Comparison of ENCODE assay signal across 23 cellular contexts in the genomic region with DNA sequence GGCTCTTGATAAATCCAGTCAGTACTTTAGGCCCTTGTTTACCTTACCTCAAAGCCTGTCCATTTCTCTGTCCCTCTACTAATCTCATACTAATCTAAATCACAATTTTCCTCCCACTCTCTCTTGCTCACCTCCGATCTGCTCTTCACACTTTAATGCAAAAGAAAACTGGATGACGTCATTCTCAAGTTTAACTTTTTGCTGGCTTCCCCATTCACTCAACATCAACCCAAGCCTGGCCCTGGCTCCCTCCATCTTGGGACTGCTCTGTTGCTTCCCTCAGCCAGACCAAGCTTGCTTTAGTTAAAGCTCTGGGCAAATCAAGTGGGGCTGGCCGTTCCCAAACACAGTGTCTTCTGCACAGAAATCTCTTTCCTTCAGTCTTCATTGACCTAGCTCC. TPM values are rescaled to one million over a fixed set of nuclear protein-coding genes. Genes with fewer than 3 reads are reported as not detected.
DNase-seq lines count a peak whose midpoint lies in the region; ATAC-seq, FAIRE-seq and TF ChIP-seq lines count a peak whose summit lies in the region.
"Had no signal": no experiment of that assay in that cellular context is flagged by ENCODE, and none has a peak within 500 bp of the region (broad histone marks: within the 10 kb centered on the region; RNA-seq: fewer than 3 reads in every experiment).

No MANE protein-coding gene starts in this region.

- H3K4me2 ChIP-seq in GM12878 (ENCODE audit: control insufficient read depth, insufficient read depth), result no peak overlapping the region
- H3K4me2 ChIP-seq in neuronal stem cell (ENCODE audit: insufficient read depth, low read length, poor library complexity, severe bottlenecking), result no peak overlapping the region
- H3K4me2 ChIP-seq: GM23338 had no signal

- H3K4me3 Mint-ChIP-seq in activated naive CD4-positive, alpha-beta T cell treated with anti-CD3 and anti-CD28 coated beads, Interleukin-2, amount 50 U/mL, for 24 hours, result no peak overlapping the region
- peak overlapping the region; percentile 10 to 28 (median 19) for H3K4me3 Mint-ChIP-seq in T-cell
- H3K4me3 Mint-ChIP-seq: GM23338 had no signal

- RAD21 ChIA-PET in GM12878 (lab: Charles Lee; ENCODE audit: unreplicated experiment), result no interaction called here

- H3K27me3 Mint-ChIP-seq in activated naive CD4-positive, alpha-beta T cell treated with anti-CD3 and anti-CD28 coated beads, Interleukin-2, amount 50 U/mL, for 24 hours, result no peaks in the 10 kb centered on the region
- no peaks in the 10 kb centered on the region for H3K27me3 Mint-ChIP-seq in T-cell

- H3K9me3 ChIP-seq in GM12878 (replicated peaks; ENCODE audit: control insufficient read depth, insufficient read depth, low read length) (no peaks in the 10 kb centered on the region), gastrocnemius medialis (no peaks in the 10 kb centered on the region), neuronal stem cell (replicated peaks in 1 of 2; ENCODE audit: control insufficient read depth in 2 of 2, insufficient read depth in 1 of 2, low read depth in 1 of 2, low read length in 2 of 2) (no peaks in the 10 kb centered on the region)
- H3K9me3 ChIP-seq: adrenal gland, mucosa of descending colon, neutrophil, thyroid gland had no signal

- no peaks in the 10 kb centered on the region for H4K20me1 ChIP-seq in GM12878 (ENCODE audit: control insufficient read depth, insufficient read depth)

- no peak overlapping the region for H2BK5ac ChIP-seq in neuronal stem cell (ENCODE audit: low read length)

- peak overlapping the region; percentile 88 for H3K27ac Mint-ChIP-seq in activated naive CD4-positive, alpha-beta T cell treated with anti-CD3 and anti-CD28 coated beads, Interleukin-2, amount 50 U/mL, for 24 hours
- peak overlapping the region; percentile 83 to 85 for H3K27ac Mint-ChIP-seq in T-cell
- H3K27ac Mint-ChIP-seq: GM23338 had no signal

- TF ChIP-seq CTCF in GM12878 (IDR thresholded peaks at IDR 0.05 in 2 of 3, conservative IDR thresholded peaks at IDR 0.05 in 1 of 3; ENCODE audit: control insufficient read depth in 2 of 3, extremely low read depth in 1 of 3, insufficient read depth in 1 of 3, low read depth in 3 of 3, low read length in 3 of 3) (no peak), gastrocnemius medialis (IDR thresholded peaks at IDR 0.05 in 4 of 5, conservative IDR thresholded peaks at IDR 0.05 in 1 of 5) (no peak)

- SMC1A ChIA-PET in GM12878 (lab: Charles Lee; ENCODE audit: uncharacterized antibody, unreplicated experiment), result no interaction called here

- H3K4ac ChIP-seq in neuronal stem cell (ENCODE audit: low read length), result no peak overlapping the region

- peaks cover 13% of the 10 kb centered on the region for H3K36me3 Mint-ChIP-seq in activated naive CD4-positive, alpha-beta T cell treated with anti-CD3 and anti-CD28 coated beads, Interleukin-2, amount 50 U/mL, for 24 hours
- H3K36me3 Mint-ChIP-seq in T-cell, result peaks cover 9% of the 10 kb centered on the region

- H2BK15ac ChIP-seq in neuronal stem cell (ENCODE audit: low read length), result no peak overlapping the region

- H3K27me3 ChIP-seq in GM12878 (replicated peaks in 1 of 2; ENCODE audit: control insufficient read depth in 2 of 2, insufficient read depth in 2 of 2, low read length in 1 of 2) (no peaks in the 10 kb centered on the region), gastrocnemius medialis (no peaks in the 10 kb centered on the region), neuronal stem cell (ENCODE audit: control insufficient read depth in 3 of 3, insufficient read depth in 3 of 3, low read depth in 1 of 3, low read length in 3 of 3) (no peaks in the 10 kb centered on the region)
- H3K27me3 ChIP-seq: adrenal gland, neutrophil, thyroid gland had no signal

- H3K4me1 Mint-ChIP-seq in activated naive CD4-positive, alpha-beta T cell treated with anti-CD3 and anti-CD28 coated beads, Interleukin-2, amount 50 U/mL, for 24 hours, result peaks cover 90% of the 10 kb centered on the region
- peaks cover 68 to 83% (median 80%) of the 10 kb centered on the region in 3 donors for H3K4me1 Mint-ChIP-seq in T-cell
- H3K4me1 Mint-ChIP-seq: GM23338 had no signal

- FAIRE-seq in GM12878 (lab: Jason Lieb, UNC), result no peak
- FAIRE-seq: colon, frontal cortex had no signal

- BruUV-seq in GM12878 (replicated peaks; lab: Mats Ljungman, UMichigan), result no TSS peak

- H3K23ac ChIP-seq in neuronal stem cell (ENCODE audit: low read depth, low read length, poor library complexity), result no peak overlapping the region

- ATAC-seq in T-cell (replicated peaks in 1 of 4) (no peak), GM12878 (no peak), gastrocnemius medialis (peak in 1 of 2 donors; percentile 37), GM21381 (IDR thresholded peaks at IDR 0.05; ENCODE audit: unreplicated experiment) (no peak)
- ATAC-seq: GM23338, mucosa of descending colon had no signal

- POLR2A ChIA-PET in T-cell (lab: Charles Lee), result no interaction called here
- POLR2A ChIA-PET in GM12878 (lab: Charles Lee), result no interaction called here

- CTCF ChIA-PET in T-cell (lab: Charles Lee), result interaction anchor here in 1 of 2 donors (0.5 to 1.0 kb wide), 2 partner anchors 13 to 81 kb away, joined by 3 read pairs; no protein-coding TSS in a partner anchor
- CTCF ChIA-PET in GM12878 (lab: Yijun Ruan, JAX), result no interaction called here

- H3K4me1 ChIP-seq in GM12878 (ENCODE audit: control insufficient read depth, insufficient read depth, low read length) (peaks cover 18% of the 10 kb centered on the region), gastrocnemius medialis (peaks cover 25 to 33% of the 10 kb centered on the region in 2 donors), neuronal stem cell (ENCODE audit: control insufficient read depth in 2 of 2, insufficient read depth in 1 of 2, low read depth in 1 of 2, low read length in 2 of 2) (no peaks in the 10 kb centered on the region)
- H3K4me1 ChIP-seq: thyroid gland had no signal

- no peak for TF ChIP-seq EP300 in GM12878 (IDR thresholded peaks at IDR 0.05; ENCODE audit: borderline replicate concordance in 1 of 2, control insufficient read depth in 1 of 2, low read depth in 2 of 2, low read length in 2 of 2)

- H3K9me3 Mint-ChIP-seq in activated naive CD4-positive, alpha-beta T cell treated with anti-CD3 and anti-CD28 coated beads, Interleukin-2, amount 50 U/mL, for 24 hours, result no peaks in the 10 kb centered on the region
- no peaks in the 10 kb centered on the region for H3K9me3 Mint-ChIP-seq in T-cell
- H3K9me3 Mint-ChIP-seq: GM23338 had no signal

- H3K79me2 ChIP-seq in GM12878 (ENCODE audit: control insufficient read depth, insufficient read depth, low read length), result no peaks in the 10 kb centered on the region; the same call in 1 of the 2 replicates

- no peak overlapping the region for H2BK12ac ChIP-seq in neuronal stem cell (ENCODE audit: low read length)

- no peak overlapping the region for H3K14ac ChIP-seq in neuronal stem cell (ENCODE audit: low read length)

- intact Hi-C loops in GM12878 (cut with micrococcal nuclease; ENCODE audit: unreplicated experiment), result no loop called here
- intact Hi-C loops in gastrocnemius medialis (cut with DNase I; ENCODE audit: low total_unique reads), result loop anchor here (5.0 kb wide), 1 partner anchor 74 kb away; the partner anchor contains the start of gene TARBP1

- no peak overlapping the region for H3K9ac ChIP-seq in GM12878 (ENCODE audit: control insufficient read depth, insufficient read depth, low read length)
- H3K9ac ChIP-seq in neuronal stem cell (ENCODE audit: low read depth, low read length, poor library complexity), result no peak overlapping the region

- in situ Hi-C loops in GM12878 (cut with MboI), result no loop called here
- in situ Hi-C loops in gastrocnemius medialis (cut with MboI; ENCODE audit: low sequenced_read_pairs in 4 of 4), result no loop called here

- H3K27ac ChIP-seq in GM12878 (ENCODE audit: control insufficient read depth, insufficient read depth), result no peak overlapping the region
- H3K27ac ChIP-seq in gastrocnemius medialis, result peak overlapping the region; percentile 68 to 82 (median 79)
- no peak overlapping the region for H3K27ac ChIP-seq in neuronal stem cell (replicated peaks; ENCODE audit: low read length)
- H3K27ac ChIP-seq: adrenal gland, neutrophil, thyroid gland had no signal

- H2AFZ ChIP-seq in GM12878 (ENCODE audit: control insufficient read depth, low read depth, low read length) (no peak overlapping the region), neuronal stem cell (ENCODE audit: low read length) (no peak overlapping the region)
- H2AFZ ChIP-seq: GM23338 had no signal

- no peak overlapping the region for H4K91ac ChIP-seq in neuronal stem cell (ENCODE audit: low read depth, low read length, poor library complexity)

- 47% methylated on average over 3 of the region's 3 CpGs for WGBS in GM12878 (ENCODE audit: insufficient coverage, insufficient replicate concordance, low lambda C conversion rate, missing lambda C conversion rate)
- WGBS in neuronal stem cell (ENCODE audit: extremely low coverage in 2 of 2, insufficient read length in 2 of 2, insufficient replicate concordance in 1 of 2), 2 donors, result 100% methylated on average over 1 of the region's 3 CpGs

- no peaks in the 10 kb centered on the region for H3K79me1 ChIP-seq in neuronal stem cell (ENCODE audit: low read depth, low read length)

- no peak overlapping the region for H2AK5ac ChIP-seq in neuronal stem cell (ENCODE audit: low read depth, low read length)

- H3K36me3 ChIP-seq in GM12878 (ENCODE audit: control insufficient read depth in 2 of 2, insufficient read depth in 2 of 2, low read length in 1 of 2) (peaks cover 2 to 3% of the 10 kb centered on the region in 2 experiments; a peak in 2 of 4 replicates), gastrocnemius medialis (no peaks in the 10 kb centered on the region), neuronal stem cell (replicated peaks in 1 of 2; ENCODE audit: control insufficient read depth in 2 of 2, insufficient read depth in 2 of 2, low read length in 2 of 2) (peaks cover 3 to 44% of the 10 kb centered on the region in 2 donors)
- H3K36me3 ChIP-seq: neutrophil, thyroid gland had no signal

- H3K4me3 ChIP-seq in GM12878, result no peak overlapping the region
- H3K4me3 ChIP-seq in gastrocnemius medialis, result no peak overlapping the region
- H3K4me3 ChIP-seq in neuronal stem cell (ENCODE audit: low read length in 2 of 2), result no peak overlapping the region
- H3K4me3 ChIP-seq: adrenal gland, GM23338, mucosa of descending colon, thyroid gland had no signal

- H4K8ac ChIP-seq in neuronal stem cell (ENCODE audit: low read depth, low read length), result no peak overlapping the region

- H2BK120ac ChIP-seq in neuronal stem cell (ENCODE audit: low read depth, low read length), result no peak overlapping the region

- no peak for TF ChIP-seq RAD21 in GM12878 (IDR thresholded peaks at IDR 0.05; ENCODE audit: insufficient read depth, low read depth, low read length)

- DNase-seq in activated naive CD4-positive, alpha-beta T cell treated with anti-CD3 and anti-CD28 coated beads, Interleukin-2, amount 50 U/mL, for 16 hours, result no peak
- no peak for DNase-seq in T-cell
- DNase-seq in GM12878 (ENCODE audit: low read depth, low spot score), result no peak
- no peak for DNase-seq in gastrocnemius medialis
- DNase-seq in neuronal stem cell (ENCODE audit: low spot score), result no peak
- DNase-seq: activated CD4-positive, alpha-beta T cell treated with anti-CD3 and anti-CD28 coated beads for 4 hours; activated T-cell treated with anti-CD3 and anti-CD28 coated beads for 4 hours; effector memory CD4-positive, alpha-beta T cell; islet precursor cell; Kasumi-1; mucosa of descending colon; NCI-H1694 treated with DMSO at 0.1 percent for 48 hours; NCI-H69; stimulated activated CD4-positive, alpha-beta T cell treated with anti-CD3 and anti-CD28 coated beads, Interleukin-1b, Interleukin-23, amount 100 ng/mL, for 48 hours; stimulated activated naive CD4-positive, alpha-beta T cell treated with Interleukin-2 at 50 U/mL for 16 hours had no signal

- H3K18ac ChIP-seq in neuronal stem cell (ENCODE audit: low read length), result no peak overlapping the region

- TF ChIP-seq POLR2A in GM12878 (IDR thresholded peaks at IDR 0.05; ENCODE audit: low read depth, low read length), result no peak
- TF ChIP-seq POLR2A in gastrocnemius medialis (IDR thresholded peaks at IDR 0.05), result no peak

RNA-seq across cellular contexts. Expression of gene COA6, which starts 29.7 kb away (rescaled TPM):
- total RNA-seq in T-cell (10 to 100 TPM in 4 of 5 donors, 1 to 10 TPM in 1; 9.7 to 28.2 (median 21.8) TPM), GM12878 (2014; rRNA removed) (53.7 and 56.0 TPM in 2 replicates), GM12878 (2014; rRNA removed; fragmentation: Illumina TruSeq; extraction: Trizol) (66.8 and 71.2 TPM in 2 replicates), GM12878 (2021) (53.3 and 57.4 TPM in 2 replicates), gastrocnemius medialis (100 to 1,000 TPM in 1 of 4 donors, 10 to 100 TPM in 3; 53.7 to 113 (median 58.7) TPM)
- total RNA-seq in GM12878 (2013; cell fraction: nucleolus; rRNA removed), result 10.9 and 11.8 TPM in 2 replicates
- 42.5 TPM for polyA plus RNA-seq in GM12878 (2011; ENCODE audit: low read depth)
- polyA plus RNA-seq in GM12878 (2011; rRNA removed) (54.1 and 98.8 TPM in 2 replicates), GM12878 (2014; fragmentation: Illumina TruSeq; extraction: Trizol) (47.7 and 49.9 TPM in 2 replicates), GM12878 (2014; fragmentation: Nextera tagmentation; extraction: Ambion mirVana) (100 to 1,000 TPM; 117 to 145 TPM), GM12878 (2014; rRNA removed) (71.7 and 79.7 TPM in 2 replicates), GM12878 (2016; fragmentation: Nextera tagmentation; extraction: Ambion mirVana) (100 to 1,000 TPM; 173 to 178 TPM)
- polyA plus RNA-seq in GM12878 (2011; cell fraction: cytosol; rRNA removed), result 33.1 and 42.0 TPM in 2 replicates
- 19.5 and 22.6 TPM in 2 replicates for polyA plus RNA-seq in GM12878 (2011; cell fraction: nucleus; rRNA removed)
- 61.8 and 73.7 TPM in 2 replicates for polyA plus RNA-seq in GM12878 (2012)
- polyA minus RNA-seq in GM12878 (2011; rRNA and poly(A)+ RNA removed), result 6.0 and 8.9 TPM in 2 replicates
- polyA minus RNA-seq in GM12878 (2011; cell fraction: cytosol; rRNA and poly(A)+ RNA removed), result 9.0 and 9.4 TPM in 2 replicates
- polyA minus RNA-seq in GM12878 (2011; cell fraction: nucleus; rRNA and poly(A)+ RNA removed), result 11.4 and 15.4 TPM in 2 replicates
- 36.1 TPM for polyA plus RNA-seq in neuronal stem cell (2013, experiment 1 of 2)
- polyA plus RNA-seq in neuronal stem cell (2013, experiment 2 of 2), result 36.5 TPM

Comparison
In these comparisons a context has a peak if more than half of its experiments do, and no peak if none do; other contexts are left out.
1. H3K27ac ChIP-seq: peak in gastrocnemius medialis (4 of 4); none in GM12878 (single experiment) and neuronal stem cell (single experiment).